14 cellular contexts compared by ENCODE assay signal in genomic region chr13:23488442-23488841, GRCh38. TPM values are rescaled to one million over a fixed set of nuclear protein-coding genes. Genes with fewer than 3 reads are reported as not detected.
DNase-seq lines count a peak whose midpoint lies in the region; ATAC-seq and TF ChIP-seq lines count a peak whose summit lies in the region.
"Had no signal": no experiment of that assay in that cellular context is flagged by ENCODE, and none has a peak within 500 bp of the region (broad histone marks: within the 10 kb centered on the region; RNA-seq: fewer than 3 reads in every experiment).

No MANE protein-coding gene starts in this region.

- no peaks in the 10 kb centered on the region for H3K27me3 ChIP-seq in SK-N-SH (ENCODE audit: insufficient read depth)
- H3K27me3 ChIP-seq: cardiac muscle cell had no signal

- H3K27ac Mint-ChIP-seq in natural killer cell (peak overlapping the region; percentile 69 to 79), osteocyte (ENCODE audit: unreplicated experiment) (no peak overlapping the region)
- no peak overlapping the region for H3K27ac Mint-ChIP-seq in natural killer cell treated with Interleukin-12 subunit alpha and Interleukin-12 subunit beta and Interleukin-15 and Interleukin-18, amount 100 ng/mL, for 72 hours
- H3K27ac Mint-ChIP-seq in activated CD8-positive, alpha-beta memory T cell treated with anti-CD3 and anti-CD28 coated beads, Interleukin-2, amount 10 ng/mL, durations not matched to agents 7 days and 5 days, result no peak overlapping the region
- H3K27ac Mint-ChIP-seq: stimulated activated memory B cell treated with anti-CD40 and anti-IgM and Interleukin-4, amounts not matched to agents 10 μg/mL and 1 μg/mL and 100 μg/mL, for 72 hours; T-helper 2 cell treated with Interferon-gamma antibody and Interleukin-4, amounts not matched to agents 5 μg/mL and 100 μg/mL, for 36 hours had no signal

- H3K27me3 Mint-ChIP-seq in natural killer cell (ENCODE audit: low read depth in 2 of 2), result peaks cover 0 to 10% of the 10 kb centered on the region in 2 donors
- peaks cover 0 to 12% of the 10 kb centered on the region in 2 donors for H3K27me3 Mint-ChIP-seq in natural killer cell treated with Interleukin-12 subunit alpha and Interleukin-12 subunit beta and Interleukin-15 and Interleukin-18, amount 100 ng/mL, for 72 hours
- H3K27me3 Mint-ChIP-seq in activated CD8-positive, alpha-beta memory T cell treated with anti-CD3 and anti-CD28 coated beads, Interleukin-2, amount 10 ng/mL, durations not matched to agents 7 days and 5 days, result peaks cover 18% of the 10 kb centered on the region
- no peaks in the 10 kb centered on the region for H3K27me3 Mint-ChIP-seq in osteocyte (ENCODE audit: unreplicated experiment)

- intact Hi-C loops in natural killer cell (cut with micrococcal nuclease) (no loop called here), left ventricle myocardium superior (cut with micrococcal nuclease) (no loop called here)

- H3K4me1 Mint-ChIP-seq in natural killer cell, result peaks cover 20 to 30% of the 10 kb centered on the region in 2 donors
- peaks cover 11 to 18% of the 10 kb centered on the region in 2 donors for H3K4me1 Mint-ChIP-seq in natural killer cell treated with Interleukin-12 subunit alpha and Interleukin-12 subunit beta and Interleukin-15 and Interleukin-18, amount 100 ng/mL, for 72 hours (ENCODE audit: low read depth in 2 of 2)
- no peaks in the 10 kb centered on the region for H3K4me1 Mint-ChIP-seq in activated CD8-positive, alpha-beta memory T cell treated with anti-CD3 and anti-CD28 coated beads, Interleukin-2, amount 10 ng/mL, durations not matched to agents 7 days and 5 days
- peaks cover 6% of the 10 kb centered on the region for H3K4me1 Mint-ChIP-seq in osteocyte (ENCODE audit: unreplicated experiment)
- H3K4me1 Mint-ChIP-seq: stimulated activated memory B cell treated with anti-CD40 and anti-IgM and Interleukin-4, amounts not matched to agents 10 μg/mL and 1 μg/mL and 100 μg/mL, for 72 hours had no signal

- CTCF ChIA-PET in SK-N-SH (lab: Yijun Ruan, JAX), result interaction anchor here (0.7 to 0.8 kb wide), 3 partner anchors 21 to 161 kb away, joined by 3 read pairs; no protein-coding TSS in a partner anchor
- CTCF ChIA-PET in activated CD8-positive, alpha-beta memory T cell treated with anti-CD3 and anti-CD28 coated beads, Interleukin-2, amount 10 ng/mL, durations not matched to agents 7 days and 5 days (lab: Charles Lee), result no interaction called here

- no peak overlapping the region for H3K4me2 ChIP-seq in SK-N-SH

- H4K20me1 ChIP-seq in SK-N-SH (ENCODE audit: insufficient read depth), result no peaks in the 10 kb centered on the region

- ATAC-seq in natural killer cell, result peak; percentile 83 to 91 (median 86)
- ATAC-seq in natural killer cell treated with Interleukin-12 subunit alpha and Interleukin-12 subunit beta and Interleukin-15 and Interleukin-18, amount 100 ng/mL, for 72 hours, result no peak
- peak; percentile 48 for ATAC-seq in left ventricle myocardium superior
- ATAC-seq in activated CD8-positive, alpha-beta memory T cell treated with anti-CD3 and anti-CD28 coated beads, Interleukin-2, amount 10 ng/mL, durations not matched to agents 7 days and 5 days, result no peak
- no peak for ATAC-seq in GM18868 (IDR thresholded peaks at IDR 0.05; ENCODE audit: unreplicated experiment)
- ATAC-seq: stimulated activated memory B cell treated with anti-CD40 and anti-IgM and Interleukin-4, amounts not matched to agents 10 μg/mL and 1 μg/mL and 100 μg/mL, for 72 hours had no signal

- H3K36me3 Mint-ChIP-seq in natural killer cell (no peaks in the 10 kb centered on the region), osteocyte (ENCODE audit: unreplicated experiment) (no peaks in the 10 kb centered on the region)
- H3K36me3 Mint-ChIP-seq in natural killer cell treated with Interleukin-12 subunit alpha and Interleukin-12 subunit beta and Interleukin-15 and Interleukin-18, amount 100 ng/mL, for 72 hours, result no peaks in the 10 kb centered on the region
- H3K36me3 Mint-ChIP-seq in activated CD8-positive, alpha-beta memory T cell treated with anti-CD3 and anti-CD28 coated beads, Interleukin-2, amount 10 ng/mL, durations not matched to agents 7 days and 5 days, result no peaks in the 10 kb centered on the region
- H3K36me3 Mint-ChIP-seq: stimulated activated memory B cell treated with anti-CD40 and anti-IgM and Interleukin-4, amounts not matched to agents 10 μg/mL and 1 μg/mL and 100 μg/mL, for 72 hours had no signal

- DNase-seq in natural killer cell (no peak), SK-N-SH (peak; percentile 57), left ventricle myocardium superior (no peak), caudate nucleus (lab: John Stamatoyannopoulos, UW) (no peak), osteocyte (ENCODE audit: extremely low spot score, unreplicated experiment) (no peak)
- DNase-seq in natural killer cell treated with Interleukin-12 subunit alpha and Interleukin-12 subunit beta and Interleukin-15 and Interleukin-18, amount 100 ng/mL, for 72 hours (ENCODE audit: low spot score), result no peak
- no peak for DNase-seq in activated CD8-positive, alpha-beta memory T cell treated with anti-CD3 and anti-CD28 coated beads, Interleukin-2, amount 10 ng/mL, durations not matched to agents 7 days and 5 days
- DNase-seq: activated CD8-positive, alpha-beta memory T cell treated with anti-CD3 and anti-CD28 coated beads, Interleukin-2, amount 50 U/mL, for 48 hours; head of caudate nucleus; NCI-H524 had no signal

- H3K9me3 ChIP-seq in SK-N-SH, result no peaks in the 10 kb centered on the region

- TF ChIP-seq RAD21 in SK-N-SH (IDR thresholded peaks at IDR 0.05; ENCODE audit: low read length), result no peak

- no peak overlapping the region; the same call in 1 of the 2 replicates for H3K9ac ChIP-seq in SK-N-SH

- POLR2A ChIA-PET in SK-N-SH (lab: Yijun Ruan, JAX), result no interaction called here

- TF ChIP-seq EP300 in SK-N-SH (IDR thresholded peaks at IDR 0.05; ENCODE audit: borderline replicate concordance in 1 of 2, low read depth in 1 of 2, low read length in 1 of 2), result no peak

- WGBS in SK-N-SH (ENCODE audit: low lambda C conversion rate), result 34% methylated on average over 6 of the region's 6 CpGs

- H3K9me2 ChIP-seq in SK-N-SH, result no peaks in the 10 kb centered on the region

- peaks cover 11% of the 10 kb centered on the region for H3F3A ChIP-seq in SK-N-SH (replicated peaks; ENCODE audit: insufficient read depth)

- H3K4me3 Mint-ChIP-seq in natural killer cell (peak overlapping the region; percentile 28), osteocyte (ENCODE audit: unreplicated experiment) (no peak overlapping the region)
- no peak overlapping the region for H3K4me3 Mint-ChIP-seq in natural killer cell treated with Interleukin-12 subunit alpha and Interleukin-12 subunit beta and Interleukin-15 and Interleukin-18, amount 100 ng/mL, for 72 hours
- no peak overlapping the region for H3K4me3 Mint-ChIP-seq in activated CD8-positive, alpha-beta memory T cell treated with anti-CD3 and anti-CD28 coated beads, Interleukin-2, amount 10 ng/mL, durations not matched to agents 7 days and 5 days
- H3K4me3 Mint-ChIP-seq: stimulated activated memory B cell treated with anti-CD40 and anti-IgM and Interleukin-4, amounts not matched to agents 10 μg/mL and 1 μg/mL and 100 μg/mL, for 72 hours; T-helper 2 cell treated with Interferon-gamma antibody and Interleukin-4, amounts not matched to agents 5 μg/mL and 100 μg/mL, for 36 hours had no signal

- H3K4me3 ChIP-seq in SK-N-SH (ENCODE audit: low read depth in 2 of 2, low read length in 1 of 2), result no peak overlapping the region
- H3K4me3 ChIP-seq: cardiac muscle cell had no signal

- no peak overlapping the region for H2AFZ ChIP-seq in SK-N-SH (ENCODE audit: low read depth)

- H3K9me3 Mint-ChIP-seq in natural killer cell, result no peaks in the 10 kb centered on the region
- no peaks in the 10 kb centered on the region for H3K9me3 Mint-ChIP-seq in natural killer cell treated with Interleukin-12 subunit alpha and Interleukin-12 subunit beta and Interleukin-15 and Interleukin-18, amount 100 ng/mL, for 72 hours
- H3K9me3 Mint-ChIP-seq in activated CD8-positive, alpha-beta memory T cell treated with anti-CD3 and anti-CD28 coated beads, Interleukin-2, amount 10 ng/mL, durations not matched to agents 7 days and 5 days (ENCODE audit: low read depth), result no peaks in the 10 kb centered on the region
- H3K9me3 Mint-ChIP-seq in osteocyte (ENCODE audit: unreplicated experiment), result no peaks in the 10 kb centered on the region
- H3K9me3 Mint-ChIP-seq: stimulated activated memory B cell treated with anti-CD40 and anti-IgM and Interleukin-4, amounts not matched to agents 10 μg/mL and 1 μg/mL and 100 μg/mL, for 72 hours; T-helper 2 cell treated with Interferon-gamma antibody and Interleukin-4, amounts not matched to agents 5 μg/mL and 100 μg/mL, for 36 hours had no signal

- peaks cover 0 to 7% of the 10 kb centered on the region in 2 experiments; a peak in 1 of 4 replicates for H3K4me1 ChIP-seq in SK-N-SH (ENCODE audit: control insufficient read depth in 1 of 2, insufficient read depth in 2 of 2, low read depth in 1 of 2, low read length in 1 of 2)

- H3K79me2 ChIP-seq in SK-N-SH (ENCODE audit: insufficient read depth), result no peaks in the 10 kb centered on the region

- no peak for TF ChIP-seq CTCF in natural killer cell (IDR thresholded peaks at IDR 0.05)
- no peak for TF ChIP-seq CTCF in SK-N-SH (IDR thresholded peaks at IDR 0.05)
- no peak for TF ChIP-seq CTCF in osteocyte (IDR thresholded peaks at IDR 0.05)

- H3K27ac ChIP-seq in SK-N-SH (ENCODE audit: low read depth in 2 of 2, low read length in 1 of 2) (peak overlapping the region in 1 of 2 experiments; percentile 74; a peak in 2 of 4 replicates), caudate nucleus (ENCODE audit: low read depth, low read length) (no peak overlapping the region)
- H3K27ac ChIP-seq: cardiac muscle cell had no signal

- H3K36me3 ChIP-seq in SK-N-SH (replicated peaks in 1 of 2; ENCODE audit: control insufficient read depth in 1 of 2, insufficient read depth in 2 of 2, low read length in 1 of 2), result no peaks in the 10 kb centered on the region
- H3K36me3 ChIP-seq: cardiac muscle cell had no signal

TF ChIP-seq in SK-N-SH, 30 proteins besides CTCF, POLR2A, EP300 and RAD21 (continues in another document):
- TF ChIP-seq GABPA (IDR thresholded peaks at IDR 0.05; ENCODE audit: low read depth), result no peak

RNA-seq across cellular contexts. Expression of gene SACS, which starts 54.9 kb away (rescaled TPM):
- total RNA-seq in natural killer cell (10 to 100 TPM in 2 of 3 donors, 1 to 10 TPM in 1; 10.0 to 13.1 (median 13.0) TPM), left ventricle myocardium superior (7.7 TPM), osteocyte (32.1 and 33.6 TPM in 2 replicates)
- total RNA-seq in natural killer cell treated with Interleukin-12 subunit alpha and Interleukin-12 subunit beta and Interleukin-15 and Interleukin-18, amount 100 ng/mL, for 72 hours, result 10 to 100 TPM; 28.2 to 65.5 TPM
- 5.9 and 7.8 TPM in 2 replicates for polyA plus RNA-seq in SK-N-SH (2012; rRNA removed)
- 8.4 and 10.4 TPM in 2 replicates for polyA plus RNA-seq in SK-N-SH (2012; cell fraction: cytosol; rRNA removed)
- polyA plus RNA-seq in SK-N-SH (2012; cell fraction: nucleus; rRNA removed), result 15.7 and 17.5 TPM in 2 replicates
- total RNA-seq in activated CD8-positive, alpha-beta memory T cell treated with anti-CD3 and anti-CD28 coated beads, Interleukin-2, amount 10 ng/mL, durations not matched to agents 7 days and 5 days, result 10 to 100 TPM; 24.0 to 28.4 TPM

Comparison
In these comparisons a context has a peak if more than half of its experiments do, and no peak if none do; other contexts are left out.
1. ATAC-seq: peak in natural killer cell (3 of 3) and left ventricle myocardium superior (single experiment); none in natural killer cell treated with Interleukin-12 subunit alpha and Interleukin-12 subunit beta and Interleukin-15 and Interleukin-18, amount 100 ng/mL, for 72 hours (0 of 2), activated CD8-positive, alpha-beta memory T cell treated with anti-CD3 and anti-CD28 coated beads, Interleukin-2, amount 10 ng/mL, durations not matched to agents 7 days and 5 days (single experiment) and GM18868 (single experiment).
2. H3K27ac Mint-ChIP-seq: peak in natural killer cell (2 of 2); none in natural killer cell treated with Interleukin-12 subunit alpha and Interleukin-12 subunit beta and Interleukin-15 and Interleukin-18, amount 100 ng/mL, for 72 hours (0 of 2), activated CD8-positive, alpha-beta memory T cell treated with anti-CD3 and anti-CD28 coated beads, Interleukin-2, amount 10 ng/mL, durations not matched to agents 7 days and 5 days (single experiment) and osteocyte (single experiment).